Comparison of ENCODE assay signal across 27 cellular contexts in the genomic region with DNA sequence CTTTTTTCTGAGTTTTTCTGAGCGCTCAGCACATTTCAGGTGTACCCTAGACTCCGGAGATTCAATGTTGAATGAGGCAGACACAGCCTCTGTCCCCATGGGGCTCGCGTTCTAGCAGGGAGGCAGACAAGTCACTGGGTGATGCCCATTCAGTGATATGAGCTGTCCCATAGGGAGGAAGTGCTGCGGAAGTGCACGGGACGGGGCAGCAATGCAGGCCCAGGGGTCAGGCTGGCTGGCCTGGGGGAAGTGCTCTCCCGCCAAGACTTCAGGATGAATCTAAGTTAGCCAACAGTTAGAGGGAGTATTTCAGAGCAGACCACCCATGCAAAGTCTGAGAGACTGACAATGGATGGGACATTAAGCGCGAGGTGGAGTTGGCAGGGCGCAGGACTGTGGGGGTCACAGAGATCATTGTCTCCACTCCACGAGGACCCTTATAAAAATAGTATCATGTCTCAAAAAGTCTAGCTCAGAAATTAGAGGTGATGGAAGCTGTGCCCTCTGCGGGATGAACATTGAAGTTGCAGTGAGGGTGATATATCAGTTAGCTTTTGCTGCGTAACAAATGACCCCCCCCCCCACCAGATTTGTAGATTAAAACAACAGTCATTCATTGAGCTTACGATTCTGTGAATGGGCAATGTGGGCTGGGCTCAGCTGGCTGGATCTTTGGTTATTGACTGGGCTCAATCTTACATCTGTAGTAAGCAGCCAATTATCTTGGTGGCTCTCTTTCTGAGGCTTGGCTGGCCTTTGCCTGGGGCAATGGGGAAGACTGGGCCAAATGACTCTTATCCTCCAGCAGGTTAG. TPM values are rescaled to one million over a fixed set of nuclear protein-coding genes. Genes with fewer than 3 reads are reported as not detected.
DNase-seq lines count a peak whose midpoint lies in the region; ATAC-seq and TF ChIP-seq lines count a peak whose summit lies in the region.
"Had no signal": no experiment of that assay in that cellular context is flagged by ENCODE, and none has a peak within 500 bp of the region (broad histone marks: within the 10 kb centered on the region; RNA-seq: fewer than 3 reads in every experiment).

No MANE protein-coding gene starts in this region.

- H3K27ac ChIP-seq in WERI-Rb-1: no peak overlapping the region
- H3K27ac ChIP-seq in aorta (ENCODE audit: low read depth in 1 of 2, low read length in 2 of 2): no peak overlapping the region
- H3K27ac ChIP-seq: body of pancreas, esophagus muscularis mucosa had no signal

- WGBS in aorta, 2 donors: 87 to 90% methylated on average over 15 of the region's 15 CpGs

- H3K27me3 ChIP-seq in WERI-Rb-1 (ENCODE audit: insufficient read depth, low read depth, severe bottlenecking) (no peaks in the 10 kb centered on the region), aorta (ENCODE audit: control insufficient read depth in 1 of 2, insufficient read depth in 2 of 2, low read length in 1 of 2) (no peaks in the 10 kb centered on the region)
- H3K27me3 ChIP-seq: body of pancreas, esophagus muscularis mucosa had no signal

- intact Hi-C loops in cardiac septum (cut with DNase I) (no loop called here), Right ventricle myocardium inferior (cut with DNase I) (no loop called here), aorta (cut with DNase I) (no loop called here)

- H3K4me3 ChIP-seq in WERI-Rb-1 (ENCODE audit: low read depth, low read length) (no peak overlapping the region), aorta (ENCODE audit: low read length in 2 of 2) (no peak overlapping the region)
- H3K4me3 ChIP-seq: body of pancreas, esophagus muscularis mucosa had no signal

- peaks cover 4% of the 10 kb centered on the region for H3K9me3 Mint-ChIP-seq in mesothelial cell of epicardium

- H3K4me1 Mint-ChIP-seq in mesothelial cell of epicardium: no peaks in the 10 kb centered on the region
- H3K4me1 Mint-ChIP-seq: activated B cell treated with CpG ODN at 0.5 μM for 24 hours; CD4-positive, alpha-beta memory T cell had no signal

- H3K27me3 Mint-ChIP-seq in mesothelial cell of epicardium (ENCODE audit: low read depth): peaks cover 23% of the 10 kb centered on the region

- no peak overlapping the region for H3K27ac Mint-ChIP-seq in mesothelial cell of epicardium
- H3K27ac Mint-ChIP-seq: activated B cell treated with CpG ODN at 0.5 μM for 24 hours; activated naive CD4-positive, alpha-beta T cell treated with anti-CD3 and anti-CD28 coated beads, Interleukin-2, amount 50 U/mL, for 72 hours; activated T-cell treated with anti-CD3 and anti-CD28 coated beads, Interleukin-2, amount 50 U/mL, for 72 hours; CD4-positive, alpha-beta memory T cell had no signal

- no peaks in the 10 kb centered on the region for H3K4me1 ChIP-seq in aorta (ENCODE audit: control insufficient read depth in 1 of 2, insufficient read depth in 2 of 2, low read length in 2 of 2)
- H3K4me1 ChIP-seq: body of pancreas had no signal

- H3K36me3 ChIP-seq in WERI-Rb-1: no peaks in the 10 kb centered on the region; the same call in 1 of the 2 replicates
- H3K36me3 ChIP-seq in aorta (ENCODE audit: control insufficient read depth in 1 of 2, insufficient read depth in 2 of 2, low read length in 1 of 2): no peaks in the 10 kb centered on the region
- H3K36me3 ChIP-seq: esophagus muscularis mucosa had no signal

- H3K9me3 ChIP-seq in WERI-Rb-1 (ENCODE audit: severe bottlenecking): peaks cover 9% of the 10 kb centered on the region
- H3K9me3 ChIP-seq in aorta (ENCODE audit: control insufficient read depth, low read length): no peaks in the 10 kb centered on the region
- H3K9me3 ChIP-seq: body of pancreas, esophagus muscularis mucosa had no signal

- DNase-seq in cardiac septum (ENCODE audit: low spot score) (peak; percentile 35), Right ventricle myocardium inferior (ENCODE audit: missing footprints) (no peak), WERI-Rb-1 (peak; percentile 3), mesothelial cell of epicardium (ENCODE audit: low spot score in 2 of 2, unreplicated experiment in 2 of 2) (peak in 1 of 2 experiments; percentile 25), aorta (peak; percentile 3 to 45), NCI-H2227 (lab: John Stamatoyannopoulos, UW; ENCODE audit: unreplicated experiment) (no peak)
- DNase-seq: activated B cell treated with CpG ODN at 0.5 μM for 24 hours; activated T-cell treated with anti-CD3 and anti-CD28 coated beads, Interleukin-2, amount 50 U/mL, for 72 hours; CD4-positive, alpha-beta memory T cell; effector CD4-positive, alpha-beta T cell; GDM1; HCEC 1CT; KG1; mammary epithelial cell; NCI-H2171; NCI-H69; RPMI8226; stimulated activated CD8-positive, alpha-beta memory T cell treated with anti-CD3 and anti-CD28 coated beads, Interleukin-4, amount 100 ng/mL, for 48 hours had no signal

- no peak overlapping the region for H3K4me3 Mint-ChIP-seq in mesothelial cell of epicardium
- H3K4me3 Mint-ChIP-seq: activated B cell treated with CpG ODN at 0.5 μM for 24 hours; activated T-cell treated with anti-CD3 and anti-CD28 coated beads, Interleukin-2, amount 50 U/mL, for 72 hours had no signal

- no peaks in the 10 kb centered on the region for H3K36me3 Mint-ChIP-seq in mesothelial cell of epicardium
- H3K36me3 Mint-ChIP-seq: activated naive CD4-positive, alpha-beta T cell treated with anti-CD3 and anti-CD28 coated beads, Interleukin-2, amount 50 U/mL, for 72 hours; CD4-positive, alpha-beta memory T cell had no signal

- no peak for ATAC-seq in Right ventricle myocardium inferior
- no peak for ATAC-seq in aorta (ENCODE audit: low FRiP score)
- ATAC-seq in HG02763 (IDR thresholded peaks at IDR 0.05; ENCODE audit: unreplicated experiment): no peak
- ATAC-seq: activated naive CD4-positive, alpha-beta T cell treated with anti-CD3 and anti-CD28 coated beads, Interleukin-2, amount 50 U/mL, for 72 hours; activated T-cell treated with anti-CD3 and anti-CD28 coated beads, Interleukin-2, amount 50 U/mL, for 72 hours; body of pancreas; right cardiac atrium had no signal

- TF ChIP-seq CTCF in WERI-Rb-1 (IDR thresholded peaks at IDR 0.05; ENCODE audit: low read depth, low read length): no peak
- peak; percentile 16 for TF ChIP-seq CTCF in mesothelial cell of epicardium (IDR thresholded peaks at IDR 0.05; ENCODE audit: unreplicated experiment)

RNA-seq across cellular contexts. Expression of a gene that starts 16.4 kb away (rescaled TPM):
- total RNA-seq in cardiac septum (not detected), Right ventricle myocardium inferior (not detected), mesothelial cell of epicardium (0.07 TPM in 1 of 3 replicates, not detected in the others), aorta (not detected)
- polyA plus RNA-seq in aorta: not detected
- total RNA-seq: activated B cell treated with CpG ODN at 0.5 μM for 24 hours; activated naive CD4-positive, alpha-beta T cell treated with anti-CD3 and anti-CD28 coated beads, Interleukin-2, amount 50 U/mL, for 72 hours; activated T-cell treated with anti-CD3 and anti-CD28 coated beads, Interleukin-2, amount 50 U/mL, for 72 hours; CD4-positive, alpha-beta memory T cell; chondrocyte; esophagus muscularis mucosa; frontal cortex; myocyte; right cardiac atrium had no signal
- polyA plus RNA-seq: CD4-positive, alpha-beta memory T cell; right cardiac atrium; urinary bladder had no signal

Comparison
In these comparisons a context has a peak if more than half of its experiments do, and no peak if none do; other contexts are left out.
1. DNase-seq: peak in cardiac septum (single experiment), WERI-Rb-1 (single experiment) and aorta (2 of 2); none in Right ventricle myocardium inferior (single experiment) and NCI-H2227 (single experiment).